37 cellular contexts compared by ENCODE assay signal in genomic region chr5:114335391-114335790, GRCh38. TPM values are rescaled to one million over a fixed set of nuclear protein-coding genes. Genes with fewer than 3 reads are reported as not detected.
"Had no signal": no experiment of that assay in that cellular context is flagged by ENCODE, and none has a peak within 500 bp of the region (broad histone marks: within the 10 kb centered on the region; RNA-seq: fewer than 3 reads in every experiment).

No MANE protein-coding gene starts in this region.

- H3K4me1 ChIP-seq: breast epithelium, esophagus squamous epithelium, parathyroid adenoma, psoas muscle, upper lobe of left lung, vagina had no signal

- H2AFZ ChIP-seq: parathyroid adenoma had no signal

- H3K9me3 Mint-ChIP-seq: activated CD4-positive, alpha-beta T cell treated with anti-CD3 and anti-CD28 coated beads, Interleukin-2, amount 10 ng/mL, durations not matched to agents 24 days and 14 days; activated naive CD4-positive, alpha-beta T cell treated with anti-CD3 and anti-CD28 coated beads for 36 hours; activated T-helper 1 cell treated with anti-CD3 and anti-CD28 coated beads, Interleukin-12 subunit alpha, Interleukin-12 subunit beta, Interleukin-2, Interleukin-4 antibody, amounts not matched to agents 30 ng/mL and 10 ng/mL and 1 ng/mL, durations not matched to agents 14 hours and 24 hours and 36 hours; stimulated activated naive CD8-positive, alpha-beta T cell treated with anti-CD3 and anti-CD28 coated beads, Interleukin-15, amount 100 ng/mL, for 72 hours; T-helper 2 cell treated with Interferon-gamma antibody and Interleukin-4, amounts not matched to agents 5 μg/mL and 100 μg/mL, for 36 hours had no signal

- H3K27me3 ChIP-seq: breast epithelium, esophagus squamous epithelium, gastroesophageal sphincter, sigmoid colon, upper lobe of left lung, vagina had no signal

- H3K79me2 ChIP-seq: parathyroid adenoma had no signal

- H3K4me3 ChIP-seq: breast epithelium, esophagus squamous epithelium, gastroesophageal sphincter, psoas muscle, sigmoid colon, upper lobe of left lung, vagina had no signal

- H3K9ac ChIP-seq: parathyroid adenoma had no signal

- H3K36me3 Mint-ChIP-seq: activated CD4-positive, alpha-beta memory T cell treated with anti-CD3 and anti-CD28 coated beads for 36 hours; immature natural killer cell; naive thymus-derived CD4-positive, alpha-beta T cell; stimulated activated memory B cell treated with anti-CD40 and anti-IgM and Interleukin-4, amounts not matched to agents 10 μg/mL and 1 μg/mL and 100 μg/mL, for 72 hours; T-cell had no signal

- H3K27me3 Mint-ChIP-seq: activated CD4-positive, alpha-beta memory T cell treated with anti-CD3 and anti-CD28 coated beads for 36 hours; activated CD4-positive, alpha-beta T cell treated with anti-CD3 and anti-CD28 coated beads, Interleukin-2, amount 10 ng/mL, durations not matched to agents 24 days and 14 days; activated naive CD8-positive, alpha-beta T cell treated with anti-CD3 and anti-CD28 coated beads for 36 hours; naive thymus-derived CD4-positive, alpha-beta T cell; stimulated activated naive CD8-positive, alpha-beta T cell treated with anti-CD3 and anti-CD28 coated beads, Interleukin-15, amount 100 ng/mL, for 72 hours; T-cell had no signal

- H3K27ac Mint-ChIP-seq: activated CD4-positive, alpha-beta memory T cell treated with anti-CD3 and anti-CD28 coated beads for 36 hours; activated CD4-positive, alpha-beta T cell treated with anti-CD3 and anti-CD28 coated beads, Interleukin-2, amount 10 ng/mL, durations not matched to agents 24 days and 14 days; activated naive CD4-positive, alpha-beta T cell treated with anti-CD3 and anti-CD28 coated beads for 36 hours; activated naive CD8-positive, alpha-beta T cell treated with anti-CD3 and anti-CD28 coated beads for 36 hours; activated T-helper 1 cell treated with anti-CD3 and anti-CD28 coated beads, Interleukin-12 subunit alpha, Interleukin-12 subunit beta, Interleukin-2, Interleukin-4 antibody, amounts not matched to agents 30 ng/mL and 10 ng/mL and 1 ng/mL, durations not matched to agents 14 hours and 24 hours and 36 hours; immature natural killer cell; naive thymus-derived CD4-positive, alpha-beta T cell; stimulated activated memory B cell treated with anti-CD40 and anti-IgM and Interleukin-4, amounts not matched to agents 10 μg/mL and 1 μg/mL and 100 μg/mL, for 72 hours; stimulated activated naive CD8-positive, alpha-beta T cell treated with anti-CD3 and anti-CD28 coated beads, Interleukin-15, amount 100 ng/mL, for 72 hours; T-cell; T-helper 2 cell treated with Interferon-gamma antibody and Interleukin-4, amounts not matched to agents 5 μg/mL and 100 μg/mL, for 36 hours had no signal

- H3K4me3 Mint-ChIP-seq: activated CD4-positive, alpha-beta memory T cell treated with anti-CD3 and anti-CD28 coated beads for 36 hours; activated CD4-positive, alpha-beta T cell treated with anti-CD3 and anti-CD28 coated beads, Interleukin-2, amount 10 ng/mL, durations not matched to agents 24 days and 14 days; activated naive CD4-positive, alpha-beta T cell treated with anti-CD3 and anti-CD28 coated beads for 36 hours; activated naive CD8-positive, alpha-beta T cell treated with anti-CD3 and anti-CD28 coated beads for 36 hours; activated T-helper 1 cell treated with anti-CD3 and anti-CD28 coated beads, Interleukin-12 subunit alpha, Interleukin-12 subunit beta, Interleukin-2, Interleukin-4 antibody, amounts not matched to agents 30 ng/mL and 10 ng/mL and 1 ng/mL, durations not matched to agents 14 hours and 24 hours and 36 hours; immature natural killer cell; naive thymus-derived CD4-positive, alpha-beta T cell; stimulated activated memory B cell treated with anti-CD40 and anti-IgM and Interleukin-4, amounts not matched to agents 10 μg/mL and 1 μg/mL and 100 μg/mL, for 72 hours; stimulated activated naive CD8-positive, alpha-beta T cell treated with anti-CD3 and anti-CD28 coated beads, Interleukin-15, amount 100 ng/mL, for 72 hours; T-cell; T-helper 2 cell treated with Interferon-gamma antibody and Interleukin-4, amounts not matched to agents 5 μg/mL and 100 μg/mL, for 36 hours had no signal

- H3K4me1 Mint-ChIP-seq: activated CD4-positive, alpha-beta T cell treated with anti-CD3 and anti-CD28 coated beads, Interleukin-2, amount 10 ng/mL, durations not matched to agents 24 days and 14 days; activated naive CD8-positive, alpha-beta T cell treated with anti-CD3 and anti-CD28 coated beads for 36 hours; immature natural killer cell; naive thymus-derived CD4-positive, alpha-beta T cell; stimulated activated memory B cell treated with anti-CD40 and anti-IgM and Interleukin-4, amounts not matched to agents 10 μg/mL and 1 μg/mL and 100 μg/mL, for 72 hours; stimulated activated naive CD8-positive, alpha-beta T cell treated with anti-CD3 and anti-CD28 coated beads, Interleukin-15, amount 100 ng/mL, for 72 hours; T-cell had no signal

- H3K9me3 ChIP-seq: esophagus squamous epithelium, psoas muscle, sigmoid colon, upper lobe of left lung, vagina had no signal

- DNase-seq: activated CD4-positive, alpha-beta memory T cell treated with anti-CD3 and anti-CD28 coated beads for 36 hours; activated CD4-positive, alpha-beta T cell treated with anti-CD3 and anti-CD28 coated beads, Interleukin-2, amount 10 ng/mL, durations not matched to agents 24 days and 14 days; activated CD4-positive, CD25-positive, alpha-beta regulatory T cell treated with anti-CD3 and anti-CD28 coated beads, Interleukin-2, amount 50 U/mL, for 72 hours; activated CD8-positive, alpha-beta memory T cell treated with anti-CD3 and anti-CD28 coated beads, Interleukin-2, amount 50 U/mL, for 4 hours; activated effector memory CD4-positive, alpha-beta T cell treated with anti-CD3 and anti-CD28 coated beads, Interleukin-2, amount 50 U/mL, for 16 hours; activated naive CD4-positive, alpha-beta T cell treated with anti-CD3 and anti-CD28 coated beads for 36 hours; activated naive CD8-positive, alpha-beta T cell treated with anti-CD3 and anti-CD28 coated beads for 36 hours; activated T-cell treated with anti-CD3 and anti-CD28 coated beads, Interleukin-2, amount 50 U/mL, for 1 hour; amniotic stem cell; central memory CD4-positive, alpha-beta T cell; effector CD8-positive, alpha-beta T cell; esophagus squamous epithelium; hippocampal formation; immature natural killer cell; midbrain; naive thymus-derived CD4-positive, alpha-beta T cell; nucleus accumbens; psoas muscle; sigmoid colon; small intestine; stimulated activated CD4-positive, alpha-beta T cell treated with anti-CD3 and anti-CD28 coated beads, Interleukin-1b, Interleukin-23, amount 100 ng/mL, for 48 hours; stimulated activated CD4-positive, alpha-beta T cell treated with anti-CD3 and anti-CD28 coated beads, Interleukin-4, amount 100 ng/mL, for 4 hours; stimulated activated CD8-positive, alpha-beta memory T cell treated with anti-CD3 and anti-CD28 coated beads, Interleukin-4, amount 100 ng/mL, for 48 hours; stimulated activated naive CD8-positive, alpha-beta T cell treated with anti-CD3 and anti-CD28 coated beads, Interleukin-15, amount 100 ng/mL, for 72 hours; substantia nigra; T-cell; upper lobe of left lung; WERI-Rb-1 had no signal

- H3K36me3 ChIP-seq: breast epithelium, esophagus squamous epithelium, gastroesophageal sphincter, sigmoid colon, upper lobe of left lung, vagina, WERI-Rb-1 had no signal

- H3K27ac ChIP-seq: breast epithelium, epithelial cell of prostate, esophagus squamous epithelium, gastroesophageal sphincter, parathyroid adenoma, psoas muscle, sigmoid colon, upper lobe of left lung, vagina, WERI-Rb-1 had no signal

RNA-seq across cellular contexts. Expression of gene KCNN2, which starts 26.5 kb away (rescaled TPM):
- total RNA-seq: activated CD4-positive, alpha-beta memory T cell treated with anti-CD3 and anti-CD28 coated beads for 36 hours; activated CD4-positive, alpha-beta T cell treated with anti-CD3 and anti-CD28 coated beads, Interleukin-2, amount 10 ng/mL, durations not matched to agents 24 days and 14 days; activated CD8-positive, alpha-beta memory T cell treated with anti-CD3 and anti-CD28 coated beads for 36 hours; activated naive CD4-positive, alpha-beta T cell treated with anti-CD3 and anti-CD28 coated beads for 36 hours; activated naive CD8-positive, alpha-beta T cell treated with anti-CD3 and anti-CD28 coated beads for 36 hours; activated T-helper 1 cell treated with anti-CD3 and anti-CD28 coated beads, Interleukin-12 subunit alpha, Interleukin-12 subunit beta, Interleukin-2, Interleukin-4 antibody, amounts not matched to agents 30 ng/mL and 10 ng/mL and 1 ng/mL, durations not matched to agents 14 hours and 24 hours and 36 hours; naive thymus-derived CD4-positive, alpha-beta T cell; T-cell had no signal
- polyA plus RNA-seq: immature natural killer cell; naive thymus-derived CD4-positive, alpha-beta T cell had no signal
